ENCODE assay signal across 1 cellular context in the genomic region with DNA sequence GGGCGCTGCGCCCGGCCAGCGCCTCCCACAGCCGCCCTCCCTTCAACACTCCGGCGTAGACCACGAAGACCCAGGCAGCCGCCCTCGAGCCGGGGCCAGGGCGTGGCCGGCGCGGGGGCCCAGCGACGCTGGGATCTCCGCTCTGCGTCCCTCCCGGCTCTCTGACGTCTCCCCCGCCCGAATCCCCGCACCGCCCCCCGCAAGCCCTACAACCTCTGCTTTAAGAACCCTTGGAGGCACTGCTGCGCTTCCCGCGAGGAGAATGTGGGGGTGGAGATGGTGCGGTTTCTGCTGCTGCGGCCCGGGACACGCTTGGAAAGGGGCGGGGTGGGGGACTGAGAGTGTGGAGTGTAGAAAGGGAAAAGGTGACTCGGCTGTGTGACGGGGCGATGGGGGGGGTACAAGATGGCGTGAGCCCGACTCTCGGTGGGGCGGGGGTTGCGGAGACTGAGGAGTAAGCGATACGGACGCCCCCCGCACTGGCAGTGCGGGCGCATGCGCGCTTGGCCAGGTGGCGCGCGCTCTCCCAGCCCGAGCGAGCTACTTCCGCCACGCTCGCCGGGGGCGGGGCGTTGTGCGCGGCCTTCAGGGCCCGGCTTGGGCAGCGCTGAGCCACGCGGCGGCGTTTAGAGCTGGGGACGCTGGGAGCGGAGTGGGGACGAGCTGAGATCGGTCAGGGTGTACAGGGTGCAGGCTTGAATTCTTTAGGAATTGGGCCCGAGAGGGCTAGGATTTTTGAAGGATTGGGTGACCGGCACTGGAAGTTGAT.
TF ChIP-seq lines count a peak whose summit lies in the region.

Gene SUPT3H (minus strand): TSS at position 380 of the 769 bp plus-strand sequence.

TF ChIP-seq in HepG2, 621 proteins besides CTCF, POLR2A, EP300 and RAD21 (continued from another document and continues in another):
- TF ChIP-seq ZNF512 (CRISPR knock-in tag; IDR thresholded peaks at IDR 0.05) = peak; percentile 83; the same call in 1 of the 2 replicates
- TF ChIP-seq SIX4 (CRISPR knock-in tag; IDR thresholded peaks at IDR 0.05) = no peak; the same call in 1 of the 2 replicates
- peak; percentile 45; the same call in 1 of the 2 replicates for TF ChIP-seq FOXO1 (CRISPR knock-in tag; IDR thresholded peaks at IDR 0.05)
- no peak; the same call in none of the 2 replicates for TF ChIP-seq ZNF234 (CRISPR knock-in tag; conservative IDR thresholded peaks at IDR 0.05)
- no peak for TF ChIP-seq ARID3A (IDR thresholded peaks at IDR 0.05; ENCODE audit: low read depth, low read length)
- TF ChIP-seq PAF1 (CRISPR knock-in tag; IDR thresholded peaks at IDR 0.05) = no peak
- no peak for TF ChIP-seq GLMP (CRISPR knock-in tag; IDR thresholded peaks at IDR 0.05; ENCODE audit: borderline replicate concordance)
- TF ChIP-seq CBFB (CRISPR knock-in tag; IDR thresholded peaks at IDR 0.05) = peak; percentile 61
- peak; percentile 6; the same call in 1 of the 2 replicates for TF ChIP-seq ZFP41 (CRISPR knock-in tag; IDR thresholded peaks at IDR 0.05; ENCODE audit: borderline replicate concordance)
- no peak for TF ChIP-seq MAFF (IDR thresholded peaks at IDR 0.05; ENCODE audit: low read depth, low read length)
- no peak for TF ChIP-seq MYNN (CRISPR knock-in tag; IDR thresholded peaks at IDR 0.05; ENCODE audit: low read depth)
- no peak for TF ChIP-seq ZNF335 (CRISPR knock-in tag; IDR thresholded peaks at IDR 0.05)
- peak; percentile 96 for TF ChIP-seq KDM5B (CRISPR knock-in tag; IDR thresholded peaks at IDR 0.05; ENCODE audit: borderline replicate concordance)
- TF ChIP-seq WIZ (CRISPR knock-in tag; IDR thresholded peaks at IDR 0.05) = peak; percentile 93
- TF ChIP-seq KLF6 (CRISPR knock-in tag; IDR thresholded peaks at IDR 0.05) = peak; percentile 87
- peak; percentile 87 for TF ChIP-seq ZBTB10 (CRISPR knock-in tag; IDR thresholded peaks at IDR 0.05; ENCODE audit: borderline replicate concordance)
- TF ChIP-seq SSRP1 (CRISPR knock-in tag; IDR thresholded peaks at IDR 0.05) = 0 out of 2 replicates have a peak, but pooled peaks have one; percentile 36
- peak; percentile 98 for TF ChIP-seq MAZ (IDR thresholded peaks at IDR 0.05; ENCODE audit: borderline replicate concordance, low read depth, low read length)
- TF ChIP-seq MAZ (CRISPR knock-in tag; IDR thresholded peaks at IDR 0.05; ENCODE audit: low read depth) = peak; percentile 94
- no peak for TF ChIP-seq AHR (CRISPR knock-in tag; IDR thresholded peaks at IDR 0.05)
- TF ChIP-seq CBX1 (IDR thresholded peaks at IDR 0.05; ENCODE audit: low read depth) = peak; percentile 91
- peak; percentile 94 for TF ChIP-seq ZNF331 (CRISPR knock-in tag; IDR thresholded peaks at IDR 0.05)
- peak; percentile 91 for TF ChIP-seq IRF9 (CRISPR knock-in tag; IDR thresholded peaks at IDR 0.05; ENCODE audit: borderline replicate concordance)
- TF ChIP-seq BRD4 (CRISPR knock-in tag; IDR thresholded peaks at IDR 0.05) = peak; percentile 82
- TF ChIP-seq FOXC1 (CRISPR knock-in tag; IDR thresholded peaks at IDR 0.05; ENCODE audit: borderline replicate concordance) = peak; percentile 76; the same call in 1 of the 2 replicates
- TF ChIP-seq PAWR (CRISPR knock-in tag; IDR thresholded peaks at IDR 0.05; ENCODE audit: borderline replicate concordance) = no peak
- TF ChIP-seq YEATS2 (CRISPR knock-in tag; IDR thresholded peaks at IDR 0.05; ENCODE audit: borderline replicate concordance) = peak; percentile 87
- TF ChIP-seq ZSCAN12 (CRISPR knock-in tag; IDR thresholded peaks at IDR 0.05) = peak; percentile 88; the same call in 1 of the 2 replicates
- no peak; the same call in 1 of the 2 replicates for TF ChIP-seq MZF1 (CRISPR knock-in tag; IDR thresholded peaks at IDR 0.05; ENCODE audit: borderline replicate concordance)
- TF ChIP-seq ESRRA (CRISPR knock-in tag; IDR thresholded peaks at IDR 0.05; ENCODE audit: low read depth) = 0 out of 2 replicates have a peak, but pooled peaks have one; percentile 39
- TF ChIP-seq PHF20 (CRISPR knock-in tag; IDR thresholded peaks at IDR 0.05) = peak; percentile 86
- no peak for TF ChIP-seq ZNF850 (CRISPR knock-in tag; conservative IDR thresholded peaks at IDR 0.05)
- TF ChIP-seq PAXIP1 (CRISPR knock-in tag; conservative IDR thresholded peaks at IDR 0.05) = peak; percentile 61
- TF ChIP-seq KDM1A (CRISPR knock-in tag; IDR thresholded peaks at IDR 0.05) = no peak
- TF ChIP-seq ZNF879 (CRISPR knock-in tag; IDR thresholded peaks at IDR 0.05) = peak; percentile 82; the same call in 1 of the 2 replicates
- TF ChIP-seq, protein P1, sequence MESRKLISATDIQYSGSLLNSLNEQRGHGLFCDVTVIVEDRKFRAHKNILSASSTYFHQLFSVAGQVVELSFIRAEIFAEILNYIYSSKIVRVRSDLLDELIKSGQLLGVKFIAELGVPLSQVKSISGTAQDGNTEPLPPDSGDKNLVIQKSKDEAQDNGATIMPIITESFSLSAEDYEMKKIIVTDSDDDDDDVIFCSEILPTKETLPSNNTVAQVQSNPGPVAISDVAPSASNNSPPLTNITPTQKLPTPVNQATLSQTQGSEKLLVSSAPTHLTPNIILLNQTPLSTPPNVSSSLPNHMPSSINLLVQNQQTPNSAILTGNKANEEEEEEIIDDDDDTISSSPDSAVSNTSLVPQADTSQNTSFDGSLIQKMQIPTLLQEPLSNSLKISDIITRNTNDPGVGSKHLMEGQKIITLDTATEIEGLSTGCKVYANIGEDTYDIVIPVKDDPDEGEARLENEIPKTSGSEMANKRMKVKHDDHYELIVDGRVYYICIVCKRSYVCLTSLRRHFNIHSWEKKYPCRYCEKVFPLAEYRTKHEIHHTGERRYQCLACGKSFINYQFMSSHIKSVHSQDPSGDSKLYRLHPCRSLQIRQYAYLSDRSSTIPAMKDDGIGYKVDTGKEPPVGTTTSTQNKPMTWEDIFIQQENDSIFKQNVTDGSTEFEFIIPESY (CRISPR knock-in tag; IDR thresholded peaks at IDR 0.05) = peak; percentile 41; the same call in 1 of the 2 replicates
- no peak for TF ChIP-seq SMARCC2 (IDR thresholded peaks at IDR 0.05)
- no peak for TF ChIP-seq CSRNP2 (CRISPR knock-in tag; conservative IDR thresholded peaks at IDR 0.05; ENCODE audit: low read depth)
- no peak for TF ChIP-seq ZNF816 (CRISPR knock-in tag; IDR thresholded peaks at IDR 0.05; ENCODE audit: borderline replicate concordance)
- TF ChIP-seq ZNF317 (CRISPR knock-in tag; IDR thresholded peaks at IDR 0.05) = peak; percentile 86
